18 cellular contexts compared by ENCODE assay signal in genomic region chr16:16133943-16134604, GRCh38.
"Had no signal": no experiment of that assay in that cellular context is flagged by ENCODE, and none has a peak within 500 bp of the region (broad histone marks: within the 10 kb centered on the region; RNA-seq: fewer than 3 reads in every experiment).

No MANE protein-coding gene starts in this region.

- DNase-seq: activated B cell treated with CpG ODN at 0.5 μM for 24 hours; activated CD4-positive, alpha-beta T cell treated with anti-CD3 and anti-CD28 coated beads, Interleukin-2, amount 50 U/mL, for 1 hour; activated gamma-delta T cell; activated T-cell treated with anti-CD3 and anti-CD28 coated beads, Interleukin-2, amount 50 U/mL, for 1 hour; adrenal gland; caudate nucleus; cortex of kidney; erythroblast; immature natural killer cell; occipital lobe; psoas muscle; SK-N-SH; stimulated activated CD4-positive, alpha-beta T cell treated with anti-CD3 and anti-CD28 coated beads, Interleukin-2, amount 100 ng/mL, for 48 hours; stimulated activated naive CD8-positive, alpha-beta T cell treated with anti-CD3 and anti-CD28 coated beads, Interleukin-15, amount 100 ng/mL, for 72 hours; T-helper 1 cell; testis; upper lobe of right lung had no signal

- H3K27ac Mint-ChIP-seq: activated B cell treated with CpG ODN at 0.5 μM for 24 hours, immature natural killer cell had no signal

- H3K4me3 Mint-ChIP-seq: activated B cell treated with CpG ODN at 0.5 μM for 24 hours; immature natural killer cell; natural killer cell treated with Interleukin-12 subunit alpha and Interleukin-12 subunit beta and Interleukin-15 and Interleukin-18, amount 100 ng/mL, for 72 hours; stimulated activated naive CD8-positive, alpha-beta T cell treated with anti-CD3 and anti-CD28 coated beads, Interleukin-15, amount 100 ng/mL, for 72 hours had no signal

- H3K4me1 ChIP-seq: adrenal gland, psoas muscle, upper lobe of right lung had no signal

- H3K27me3 ChIP-seq: adrenal gland, testis, upper lobe of right lung had no signal

- H3K4me1 Mint-ChIP-seq: activated B cell treated with CpG ODN at 0.5 μM for 24 hours; immature natural killer cell; stimulated activated naive CD8-positive, alpha-beta T cell treated with anti-CD3 and anti-CD28 coated beads, Interleukin-15, amount 100 ng/mL, for 72 hours had no signal

- H3K27ac ChIP-seq: adrenal gland, psoas muscle, upper lobe of right lung had no signal

- H3K9ac ChIP-seq: SK-N-SH had no signal

- H3K27me3 Mint-ChIP-seq: activated B cell treated with CpG ODN at 0.5 μM for 24 hours; natural killer cell treated with Interleukin-12 subunit alpha and Interleukin-12 subunit beta and Interleukin-15 and Interleukin-18, amount 100 ng/mL, for 72 hours; stimulated activated naive CD8-positive, alpha-beta T cell treated with anti-CD3 and anti-CD28 coated beads, Interleukin-15, amount 100 ng/mL, for 72 hours had no signal

- ATAC-seq: natural killer cell treated with Interleukin-12 subunit alpha and Interleukin-12 subunit beta and Interleukin-15 and Interleukin-18, amount 100 ng/mL, for 72 hours; psoas muscle; stimulated activated naive CD8-positive, alpha-beta T cell treated with anti-CD3 and anti-CD28 coated beads, Interleukin-15, amount 100 ng/mL, for 72 hours; upper lobe of right lung had no signal

- H3K9me3 ChIP-seq: adrenal gland, psoas muscle, SK-N-SH, testis, upper lobe of right lung had no signal

- H3K9me3 Mint-ChIP-seq: activated B cell treated with CpG ODN at 0.5 μM for 24 hours; immature natural killer cell; natural killer cell treated with Interleukin-12 subunit alpha and Interleukin-12 subunit beta and Interleukin-15 and Interleukin-18, amount 100 ng/mL, for 72 hours; stimulated activated naive CD8-positive, alpha-beta T cell treated with anti-CD3 and anti-CD28 coated beads, Interleukin-15, amount 100 ng/mL, for 72 hours had no signal

- H3K4me3 ChIP-seq: adrenal gland, psoas muscle, testis, upper lobe of right lung had no signal
